ENCODE assay signal across 25 cellular contexts in genomic region chr3:16767006-16767405, GRCh38.
DNase-seq lines count a peak whose midpoint lies in the region; ATAC-seq, FAIRE-seq and TF ChIP-seq lines count a peak whose summit lies in the region.
"Had no signal": no experiment of that assay in that cellular context is flagged by ENCODE, and none has a peak within 500 bp of the region (broad histone marks: within the 10 kb centered on the region; RNA-seq: fewer than 3 reads in every experiment).

No MANE protein-coding gene starts in this region.

- H3K9me3 ChIP-seq in OCI-LY7 (ENCODE audit: low read length) (no peaks in the 10 kb centered on the region), cardiac muscle cell (ENCODE audit: low read depth) (no peaks in the 10 kb centered on the region), MM.1S (replicated peaks; ENCODE audit: insufficient read depth, low read length) (no peaks in the 10 kb centered on the region)
- H3K9me3 ChIP-seq: adrenal gland, breast epithelium had no signal

- intact Hi-C loops in Right ventricle myocardium inferior (cut with DNase I) (loop anchor here (5.0 to 10.0 kb wide), 2 partner anchors 70 to 268 kb away; no protein-coding TSS in a partner anchor), cardiac septum (cut with DNase I) (loop anchor here (10.0 kb wide), 1 partner anchor 268 kb away; no protein-coding TSS in a partner anchor), OCI-LY7 (cut with micrococcal nuclease; ENCODE audit: unreplicated experiment) (no loop called here)

- CTCF ChIA-PET in OCI-LY7 (lab: Charles Lee; ENCODE audit: unreplicated experiment) = no interaction called here

- POLR2A ChIA-PET in OCI-LY7 (lab: Charles Lee) = no interaction called here

- H3K4me2 ChIP-seq in OCI-LY7 (ENCODE audit: low read length) (no peak overlapping the region), MM.1S (ENCODE audit: low read depth, low read length) (no peak overlapping the region)

- H3K79me2 ChIP-seq in OCI-LY7 (ENCODE audit: insufficient read depth, low read depth, low read length) (no peaks in the 10 kb centered on the region), MM.1S (ENCODE audit: low read length) (no peaks in the 10 kb centered on the region)

- H3K9ac ChIP-seq in MM.1S (ENCODE audit: low read length) = no peak overlapping the region

- no peak overlapping the region for H3K4me3 ChIP-seq in OCI-LY7 (ENCODE audit: low read depth, low read length, poor library complexity, severe bottlenecking)
- no peak overlapping the region for H3K4me3 ChIP-seq in cardiac muscle cell
- H3K4me3 ChIP-seq in retinal pigment epithelial cell (ENCODE audit: low read length) = no peak overlapping the region
- H3K4me3 ChIP-seq in MM.1S (ENCODE audit: low read length) = no peak overlapping the region
- H3K4me3 ChIP-seq: adrenal gland, breast epithelium had no signal

- H2AFZ ChIP-seq in OCI-LY7 (ENCODE audit: low read length) (no peak overlapping the region), MM.1S (ENCODE audit: low read length) (no peak overlapping the region)

- H4K20me1 ChIP-seq in OCI-LY7 (ENCODE audit: insufficient read depth, low read length) = no peaks in the 10 kb centered on the region
- no peaks in the 10 kb centered on the region for H4K20me1 ChIP-seq in MM.1S (ENCODE audit: insufficient read depth, low read length)

- H3K9me2 ChIP-seq in OCI-LY7 (ENCODE audit: insufficient read depth, low read length) (no peaks in the 10 kb centered on the region), MM.1S (replicated peaks; ENCODE audit: insufficient read depth, low read length) (no peaks in the 10 kb centered on the region)

- no peaks in the 10 kb centered on the region for H3K27me3 ChIP-seq in cardiac muscle cell
- no peaks in the 10 kb centered on the region for H3K27me3 ChIP-seq in MM.1S (replicated peaks; ENCODE audit: insufficient read depth, low read length)
- H3K27me3 ChIP-seq: adrenal gland, breast epithelium had no signal

- DNase-seq in Right ventricle myocardium inferior (ENCODE audit: missing footprints) (no peak), cardiac septum (ENCODE audit: low spot score) (no peak), OCI-LY7 (ENCODE audit: low spot score) (no peak), cardiac muscle cell (ENCODE audit: low read depth in 1 of 2, low spot score in 1 of 2) (peak; percentile 29 to 52), retinal pigment epithelial cell (ENCODE audit: low read depth) (no peak), urothelium cell line (ENCODE audit: low spot score) (no peak), MM.1S (no peak)
- DNase-seq: activated CD4-positive, alpha-beta T cell treated with anti-CD3 and anti-CD28 coated beads, Interleukin-2, amount 50 U/mL, for 48 hours; activated gamma-delta T cell treated with Interleukin-2 at 50 U/mL for 16 hours; activated T-cell treated with anti-CD3 and anti-CD28 coated beads for 4 hours; GF-D8; GOT3; left colon; NCI-H1105 treated with DMSO at 0.1 percent for 48 hours; NCI-H2081; OCI-M1; SIG-M5; stimulated activated CD4-positive, alpha-beta T cell treated with anti-CD3 and anti-CD28 coated beads, Interleukin-1b, Interleukin-23, amount 100 ng/mL, for 48 hours; stimulated activated naive B cell treated with anti-CD40 and anti-IgM and Interleukin-4, amounts not matched to agents 10 μg/mL and 1 μg/mL and 100 μg/mL, for 72 hours had no signal

- peak; percentile 67 for ATAC-seq in Right ventricle myocardium inferior
- no peak for ATAC-seq in GM21526 (IDR thresholded peaks at IDR 0.05; ENCODE audit: low FRiP score, unreplicated experiment)
- ATAC-seq: left colon; stimulated activated naive B cell treated with anti-CD40 and anti-IgM and Interleukin-4, amounts not matched to agents 10 μg/mL and 1 μg/mL and 100 μg/mL, for 72 hours had no signal

- BruUV-seq in OCI-LY7 (replicated peaks; lab: Mats Ljungman, UMichigan) = no TSS peak

- FAIRE-seq in urothelium cell line (lab: Jason Lieb, UNC) = no peak
- FAIRE-seq: HTR-8/SVneo had no signal

- no peaks in the 10 kb centered on the region for H3F3A ChIP-seq in MM.1S (ENCODE audit: insufficient read depth, low read length)

- no peaks in the 10 kb centered on the region for H3K36me3 ChIP-seq in OCI-LY7 (ENCODE audit: insufficient read depth, low read length)
- no peaks in the 10 kb centered on the region for H3K36me3 ChIP-seq in cardiac muscle cell
- no peaks in the 10 kb centered on the region for H3K36me3 ChIP-seq in MM.1S (replicated peaks; ENCODE audit: insufficient read depth, low read length)
- H3K36me3 ChIP-seq: adrenal gland, breast epithelium had no signal

- H3K4me1 ChIP-seq in OCI-LY7 (ENCODE audit: insufficient read depth, low read length, poor library complexity, severe bottlenecking) (peaks cover 6% of the 10 kb centered on the region), cardiac muscle cell (ENCODE audit: low read depth) (peaks cover 60% of the 10 kb centered on the region), MM.1S (ENCODE audit: low read length) (no peaks in the 10 kb centered on the region)
- H3K4me1 ChIP-seq: adrenal gland, breast epithelium had no signal

- TF ChIP-seq CTCF in OCI-LY7 (conservative IDR thresholded peaks at IDR 0.05; ENCODE audit: low read length) (0 out of 2 replicates have a peak, but pooled peaks have one; percentile 15), cardiac muscle cell (IDR thresholded peaks at IDR 0.05; ENCODE audit: low read depth, low read length) (no peak), retinal pigment epithelial cell (conservative IDR thresholded peaks at IDR 0.05; ENCODE audit: low read depth, low read length) (peak; percentile 4), MM.1S (IDR thresholded peaks at IDR 0.05; ENCODE audit: low read length) (no peak)

- no peak overlapping the region for H3K27ac ChIP-seq in OCI-LY7 (ENCODE audit: low read depth, low read length, poor library complexity, severe bottlenecking)
- H3K27ac ChIP-seq in cardiac muscle cell = peak overlapping the region; percentile 96
- H3K27ac ChIP-seq in MM.1S (ENCODE audit: low read length) = no peak overlapping the region
- H3K27ac ChIP-seq: adrenal gland, breast epithelium, C4-2B, VCaP had no signal

Comparison
In these comparisons a context has a peak if more than half of its experiments do, and no peak if none do; other contexts are left out.
1. DNase-seq: peak in cardiac muscle cell (2 of 2); none in Right ventricle myocardium inferior (single experiment), cardiac septum (single experiment), OCI-LY7 (single experiment), retinal pigment epithelial cell (single experiment), urothelium cell line (single experiment) and MM.1S (single experiment).
2. CTCF ChIP-seq: peak in OCI-LY7 (single experiment) and retinal pigment epithelial cell (single experiment); none in cardiac muscle cell (single experiment) and MM.1S (single experiment).